In the genomic region with DNA sequence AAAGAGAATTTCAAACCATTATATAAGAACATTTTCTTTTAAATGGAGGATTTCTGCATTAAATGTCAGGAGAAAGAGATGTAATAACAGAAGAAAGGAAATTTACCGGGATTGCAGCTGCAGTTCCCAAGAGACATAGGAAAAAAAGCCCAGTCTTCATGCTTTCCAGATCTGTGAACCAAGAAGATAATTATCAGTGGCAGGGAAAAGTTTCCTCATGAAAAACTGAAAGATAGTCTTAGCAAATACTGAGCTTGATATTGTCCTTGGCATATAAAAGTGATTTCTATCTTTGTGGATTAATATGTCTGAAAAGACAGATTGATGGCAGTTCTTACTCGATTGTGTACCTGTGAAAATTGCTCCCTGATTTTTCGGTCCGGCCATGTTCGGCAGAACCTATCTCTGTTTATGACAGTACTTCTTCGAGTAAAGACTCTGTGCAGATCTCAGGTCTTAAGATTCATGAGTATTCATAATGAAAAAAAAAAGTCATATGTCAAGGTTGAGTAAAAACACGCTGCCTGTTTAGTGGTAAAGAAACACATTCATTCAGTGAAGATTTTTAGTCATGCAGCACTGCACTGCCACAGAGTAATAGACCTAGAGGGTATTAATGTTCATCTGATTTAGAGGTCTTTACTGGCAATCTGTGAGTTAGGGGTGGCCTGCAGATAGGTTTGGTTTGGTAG, we compare ENCODE assay signal across 11 cellular contexts. TPM values are rescaled to one million over a fixed set of nuclear protein-coding genes. Genes with fewer than 3 reads are reported as not detected.
A peak's percentile ranks its signal among the peaks of the same experiment; 100 is the strongest.
DNase-seq lines count a peak whose midpoint lies in the region; ATAC-seq, FAIRE-seq and TF ChIP-seq lines count a peak whose summit lies in the region.
"Had no signal": no experiment of that assay in that cellular context is flagged by ENCODE, and none has a peak within 500 bp of the region (broad histone marks: within the 10 kb centered on the region; RNA-seq: fewer than 3 reads in every experiment).

No MANE protein-coding gene starts in this region.

- CTCF ChIA-PET in HepG2 (lab: Yijun Ruan, JAX; ENCODE audit: low intra/inter-chr PET ratio, low total read pairs), result no interaction called here

- no peak overlapping the region for H3K27ac Mint-ChIP-seq in activated naive CD4-positive, alpha-beta T cell treated with anti-CD3 and anti-CD28 coated beads, Interleukin-2, amount 50 U/mL, for 72 hours
- H3K27ac Mint-ChIP-seq: T-cell had no signal

- no peak for TF ChIP-seq CTCF in HepG2 (CRISPR knock-in tag; IDR thresholded peaks at IDR 0.05)

- no peak for TF ChIP-seq RAD21 in HepG2 (CRISPR knock-in tag; IDR thresholded peaks at IDR 0.05)

- peak overlapping the region; percentile 66 for H3K27ac ChIP-seq in temporal lobe (ENCODE audit: low read depth, low read length)
- no peak overlapping the region for H3K27ac ChIP-seq in HepG2 (ENCODE audit: extremely low read length, insufficient read depth, low read length)

- no peak for TF ChIP-seq POLR2A in HepG2 (IDR thresholded peaks at IDR 0.05; ENCODE audit: insufficient read depth in 1 of 2, low read depth in 2 of 2, low read length in 2 of 2)

- H4K20me1 ChIP-seq in HepG2 (ENCODE audit: insufficient read depth, low read length), result no peaks in the 10 kb centered on the region

- no peak for FAIRE-seq in HepG2 (lab: Jason Lieb, UNC)

- POLR2A ChIA-PET in HepG2 (lab: Yijun Ruan, JAX), result no interaction called here

- 49% methylated on average over 7 of the region's 7 CpGs for WGBS in HepG2 (ENCODE audit: low lambda C conversion rate)

- H2AFZ ChIP-seq in HepG2 (ENCODE audit: low read length), result no peak overlapping the region

- TF ChIP-seq EP300 in HepG2 (IDR thresholded peaks at IDR 0.05; ENCODE audit: low read depth in 2 of 2, low read length in 2 of 2) (no peak), HepG2 (CRISPR knock-in tag; IDR thresholded peaks at IDR 0.05; ENCODE audit: borderline replicate concordance) (no peak)

- H3K9me3 ChIP-seq in HepG2 (ENCODE audit: low read length), result no peaks in the 10 kb centered on the region

- H3K4me1 ChIP-seq in HepG2 (ENCODE audit: insufficient read depth, low read length), result peaks cover 17% of the 10 kb centered on the region

- intact Hi-C loops in HepG2 (cut with micrococcal nuclease; ENCODE audit: unreplicated experiment), result no loop called here

- DNase-seq in activated naive CD4-positive, alpha-beta T cell treated with anti-CD3 and anti-CD28 coated beads, Interleukin-2, amount 50 U/mL, for 72 hours (ENCODE audit: low spot score in 2 of 2), result peak in 1 of 2 donors; percentile 16
- no peak for DNase-seq in activated naive CD4-positive, alpha-beta T cell (lab: John Stamatoyannopoulos, UW)
- DNase-seq in NCI-H2081 (lab: John Stamatoyannopoulos, UW) (no peak), DMS 273 treated with DMSO at 0.1 percent for 48 hours (lab: John Stamatoyannopoulos, UW) (no peak), HepG2 (ENCODE audit: low spot score) (no peak)
- DNase-seq: NCI-H1436 treated with DMSO at 0.1 percent for 48 hours, T-cell had no signal

- in situ Hi-C loops in HepG2 (cut with HindIII; ENCODE audit: extremely low pct_ligation_motif_present, low pct_unique_long_range_greater_than_20kb), result no loop called here

- H3K4me2 ChIP-seq in HepG2 (ENCODE audit: low read depth, low read length), result no peak overlapping the region

- H3K36me3 Mint-ChIP-seq in activated naive CD4-positive, alpha-beta T cell treated with anti-CD3 and anti-CD28 coated beads, Interleukin-2, amount 50 U/mL, for 72 hours, result no peaks in the 10 kb centered on the region
- H3K36me3 Mint-ChIP-seq: T-cell had no signal

- no peaks in the 10 kb centered on the region for H3K9me3 Mint-ChIP-seq in activated naive CD4-positive, alpha-beta T cell treated with anti-CD3 and anti-CD28 coated beads, Interleukin-2, amount 50 U/mL, for 72 hours
- H3K9me3 Mint-ChIP-seq: T-cell had no signal

- no peaks in the 10 kb centered on the region for H3K27me3 ChIP-seq in HepG2 (ENCODE audit: control insufficient read depth in 1 of 2, insufficient read depth in 2 of 2, low read length in 2 of 2)

- BruUV-seq in HepG2 (replicated peaks; lab: Mats Ljungman, UMichigan), result no TSS peak

- no peak overlapping the region for H3K9ac ChIP-seq in HepG2 (ENCODE audit: insufficient read depth, low read depth, low read length)

- no peak overlapping the region for H3K4me3 ChIP-seq in HepG2 (replicated peaks in 1 of 3; ENCODE audit: insufficient read depth in 1 of 3, low read depth in 2 of 3, low read length in 3 of 3)

- H3K79me2 ChIP-seq in HepG2 (ENCODE audit: insufficient read depth, low read length), result no peaks in the 10 kb centered on the region

- peak; percentile 52 to 94 for ATAC-seq in activated naive CD4-positive, alpha-beta T cell treated with anti-CD3 and anti-CD28 coated beads, Interleukin-2, amount 50 U/mL, for 72 hours
- ATAC-seq in HG02571 (IDR thresholded peaks at IDR 0.05; ENCODE audit: unreplicated experiment), result peak; percentile 82
- peak; percentile 70 for ATAC-seq in HG03558 (IDR thresholded peaks at IDR 0.05; ENCODE audit: extremely low read depth, unreplicated experiment)
- ATAC-seq in HepG2, result no peak
- ATAC-seq: T-cell had no signal

- no peaks in the 10 kb centered on the region for H3K36me3 ChIP-seq in HepG2 (replicated peaks in 1 of 2; ENCODE audit: control insufficient read depth in 1 of 2, insufficient read depth in 2 of 2, low read length in 2 of 2)

TF ChIP-seq in HepG2, 621 proteins besides CTCF, POLR2A, EP300 and RAD21:
- no peak for TF ChIP-seq ATM (IDR thresholded peaks at IDR 0.05; ENCODE audit: borderline replicate concordance)
- TF ChIP-seq MAX (IDR thresholded peaks at IDR 0.05), result no peak
- TF ChIP-seq ZNF484 (CRISPR knock-in tag; IDR thresholded peaks at IDR 0.05; ENCODE audit: borderline replicate concordance, low read depth), result no peak
- no peak for TF ChIP-seq IRF1 (CRISPR knock-in tag; IDR thresholded peaks at IDR 0.05; ENCODE audit: low read depth)

RNA-seq across cellular contexts. Expression of gene SPARCL1, which starts 29.6 kb away (rescaled TPM):
- not detected for total RNA-seq in activated naive CD4-positive, alpha-beta T cell treated with anti-CD3 and anti-CD28 coated beads, Interleukin-2, amount 50 U/mL, for 72 hours
- total RNA-seq in temporal lobe (68.4 TPM), HepG2 (2016; rRNA removed; fragmentation: Illumina TruSeq; extraction: Trizol) (0.04 TPM in 1 of 2 replicates, not detected in the other)
- not detected in 2 replicates for total RNA-seq in HepG2 (2016; cell fraction: cytosol; rRNA removed; fragmentation: Illumina TruSeq; extraction: Trizol; ENCODE audit: low read depth)
- not detected in 2 replicates for total RNA-seq in HepG2 (2016; cell fraction: insoluble cytoplasmic fraction; rRNA removed; fragmentation: Illumina TruSeq; extraction: Trizol)
- total RNA-seq in HepG2 (2016; cell fraction: membrane; rRNA removed; fragmentation: Illumina TruSeq; extraction: Trizol), result not detected in 2 replicates
- not detected in 2 replicates for total RNA-seq in HepG2 (2016; cell fraction: nucleus; rRNA removed; fragmentation: Illumina TruSeq; extraction: Trizol)
- not detected in 2 replicates for polyA plus RNA-seq in HepG2 (2011; rRNA removed)
- not detected in 2 replicates for polyA plus RNA-seq in HepG2 (2011; cell fraction: cytosol; rRNA removed)
- polyA plus RNA-seq in HepG2 (2011; cell fraction: nucleus; rRNA removed), result not detected in 2 replicates
- not detected in 2 replicates for polyA plus RNA-seq in HepG2 (2012)
- not detected in 2 replicates for polyA plus RNA-seq in HepG2 (2016; cell fraction: cytosol; fragmentation: Illumina TruSeq; extraction: Trizol; ENCODE audit: low read depth)
- polyA plus RNA-seq in HepG2 (2016; cell fraction: insoluble cytoplasmic fraction; fragmentation: Illumina TruSeq; extraction: Trizol; ENCODE audit: low read depth), result 0.09 TPM in 2 replicates
- polyA plus RNA-seq in HepG2 (2016; cell fraction: membrane; fragmentation: Illumina TruSeq; extraction: Trizol; ENCODE audit: low read depth), result not detected in 2 replicates
- polyA plus RNA-seq in HepG2 (2016; cell fraction: nucleus; fragmentation: Illumina TruSeq; extraction: Trizol; ENCODE audit: insufficient read depth, low read depth), result not detected in 2 replicates
- not detected in 2 replicates for polyA minus RNA-seq in HepG2 (2011; rRNA and poly(A)+ RNA removed; ENCODE audit: low replicate concordance)
- not detected in 2 replicates for polyA minus RNA-seq in HepG2 (2011; cell fraction: cytosol; rRNA and poly(A)+ RNA removed)
- polyA minus RNA-seq in HepG2 (2011; cell fraction: nucleus; rRNA and poly(A)+ RNA removed), result not detected in 2 replicates
- polyA plus RNA-seq: AG04450 had no signal

Comparison
In these comparisons a context has a peak if more than half of its experiments do, and no peak if none do; other contexts are left out.
1. RNA of gene SPARCL1, which starts 29.6 kb away (total RNA-seq): 68.4 TPM in temporal lobe (single experiment); 0.04 TPM in HepG2 and not detected in activated naive CD4-positive, alpha-beta T cell treated with anti-CD3 and anti-CD28 coated beads, Interleukin-2, amount 50 U/mL, for 72 hours; every median in the first group is over 10 times any median in the second.